ENCODE assay signal across 18 cellular contexts in the genomic region with DNA sequence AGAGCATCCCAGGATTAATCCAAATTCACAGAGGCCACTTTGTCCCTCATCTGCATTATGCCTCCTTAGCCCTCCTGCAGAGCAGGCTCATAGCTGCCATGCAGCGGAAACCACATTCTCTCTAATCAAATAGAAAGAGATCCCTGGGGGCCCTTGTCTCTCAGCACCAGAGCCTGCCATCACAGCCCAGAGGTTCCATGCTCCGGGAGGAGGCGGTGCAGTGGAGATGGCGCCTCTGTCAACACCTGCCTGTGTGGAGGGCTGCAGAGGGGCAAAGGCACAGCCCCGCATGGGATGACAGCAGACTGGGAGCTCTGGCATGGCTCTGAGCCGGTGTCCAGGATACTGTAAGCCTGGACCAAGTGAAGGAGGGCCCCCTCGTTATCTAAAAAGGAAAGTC.
DNase-seq lines count a peak whose midpoint lies in the region; ATAC-seq and TF ChIP-seq lines count a peak whose summit lies in the region.
"Had no signal": no experiment of that assay in that cellular context is flagged by ENCODE, and none has a peak within 500 bp of the region (broad histone marks: within the 10 kb centered on the region; RNA-seq: fewer than 3 reads in every experiment).

No MANE protein-coding gene starts in this region.

- peaks cover 6% of the 10 kb centered on the region; the same call in 1 of the 2 replicates for H4K20me1 ChIP-seq in BLaER1

- H3K4me2 ChIP-seq in BLaER1: peak overlapping the region; percentile 66
- H3K4me2 ChIP-seq: KMS-11 had no signal

- TF ChIP-seq CTCF in endodermal cell (conservative IDR thresholded peaks at IDR 0.05): no peak
- no peak for TF ChIP-seq CTCF in GM13977 (IDR thresholded peaks at IDR 0.05; ENCODE audit: extremely low read depth, insufficient read depth, missing control alignments)
- no peak for TF ChIP-seq CTCF in foreskin fibroblast (IDR thresholded peaks at IDR 0.05; ENCODE audit: low read depth, low read length)
- TF ChIP-seq CTCF in coronary artery (IDR thresholded peaks at IDR 0.05): no peak

- DNase-seq in NCI-H345 (lab: John Stamatoyannopoulos, UW) (peak; percentile 58), endodermal cell (peak; percentile 61), GM13977 (ENCODE audit: low spot score) (no peak), foreskin fibroblast (no peak), coronary artery (ENCODE audit: low spot score) (no peak)
- DNase-seq: activated CD8-positive, alpha-beta T cell treated with anti-CD3 and anti-CD28 coated beads for 36 hours; islet precursor cell; NCI-H1930; stimulated activated naive CD4-positive, alpha-beta T cell treated with Interleukin-2 at 50 U/mL for 16 hours had no signal

- H3K4me1 ChIP-seq in BLaER1 (peaks cover 46% of the 10 kb centered on the region), endodermal cell (ENCODE audit: control insufficient read depth, insufficient read depth, low read length) (peaks cover 6% of the 10 kb centered on the region)
- H3K4me1 ChIP-seq: SJSA1 had no signal

- peaks cover 24% of the 10 kb centered on the region for H3K27me3 Mint-ChIP-seq in endodermal cell (ENCODE audit: insufficient read depth)

- H3K9ac ChIP-seq in BLaER1 (no peak overlapping the region), endodermal cell (ENCODE audit: extremely low read depth, low read length, poor library complexity, severe bottlenecking) (no peak overlapping the region)
- H3K9ac ChIP-seq: KMS-11 had no signal

- H3K9me3 ChIP-seq in BLaER1 (no peaks in the 10 kb centered on the region), endodermal cell (ENCODE audit: control insufficient read depth, low read length) (no peaks in the 10 kb centered on the region)
- H3K9me3 ChIP-seq: SJSA1 had no signal

- H3K4me1 Mint-ChIP-seq in endodermal cell: peaks cover 30% of the 10 kb centered on the region

- 70 to 75% methylated on average over 4 to 7 of the region's 7 CpGs for WGBS in endodermal cell (ENCODE audit: insufficient coverage in 1 of 2, insufficient read length in 1 of 2), 2 experiments

- H3K36me3 ChIP-seq in BLaER1: no peaks in the 10 kb centered on the region
- no peaks in the 10 kb centered on the region for H3K36me3 ChIP-seq in endodermal cell (ENCODE audit: control insufficient read depth, insufficient read depth, low read length)
- H3K36me3 ChIP-seq: SJSA1 had no signal

- H3K27me3 ChIP-seq in BLaER1 (no peaks in the 10 kb centered on the region), endodermal cell (ENCODE audit: control insufficient read depth, insufficient read depth, low read length, poor library complexity, severe bottlenecking) (peaks cover 7% of the 10 kb centered on the region)
- H3K27me3 ChIP-seq: SJSA1 had no signal

- no peak overlapping the region for H3K27ac ChIP-seq in BLaER1
- no peak overlapping the region for H3K27ac ChIP-seq in endodermal cell (ENCODE audit: low read depth, low read length)
- no peak overlapping the region for H3K27ac ChIP-seq in coronary artery
- H3K27ac ChIP-seq: epithelial cell of prostate, HL-60, KMS-11, SJSA1 had no signal

- H3K36me3 Mint-ChIP-seq in endodermal cell (ENCODE audit: low read depth): no peaks in the 10 kb centered on the region
- H3K36me3 Mint-ChIP-seq: mesothelial cell of epicardium had no signal

- no peak overlapping the region for H3K27ac Mint-ChIP-seq in endodermal cell
- H3K27ac Mint-ChIP-seq: activated CD8-positive, alpha-beta T cell treated with anti-CD3 and anti-CD28 coated beads for 36 hours; mesothelial cell of epicardium had no signal

- H3K4me3 Mint-ChIP-seq in endodermal cell: no peak overlapping the region
- H3K4me3 Mint-ChIP-seq: activated CD8-positive, alpha-beta T cell treated with anti-CD3 and anti-CD28 coated beads for 36 hours; mesothelial cell of epicardium had no signal

- no peak overlapping the region; the same call in 1 of the 2 replicates for H3K4me3 ChIP-seq in BLaER1
- no peak overlapping the region for H3K4me3 ChIP-seq in endodermal cell (ENCODE audit: low read length)
- no peak overlapping the region for H3K4me3 ChIP-seq in foreskin fibroblast (ENCODE audit: low read depth in 1 of 2, low read length in 2 of 2)
- H3K4me3 ChIP-seq in coronary artery: no peak overlapping the region
- H3K4me3 ChIP-seq: SJSA1 had no signal

- no peaks in the 10 kb centered on the region for H3K9me3 Mint-ChIP-seq in endodermal cell
- H3K9me3 Mint-ChIP-seq: activated CD8-positive, alpha-beta T cell treated with anti-CD3 and anti-CD28 coated beads for 36 hours; mesothelial cell of epicardium had no signal

- in situ Hi-C loops in GM13977 (cut with MboI; ENCODE audit: low pct_unique_long_range_greater_than_20kb, low sequenced_read_pairs, unreplicated experiment): no loop called here

- ATAC-seq in GM18867 (IDR thresholded peaks at IDR 0.05; ENCODE audit: unreplicated experiment) (peak; percentile 77), HG02973 (IDR thresholded peaks at IDR 0.05; ENCODE audit: unreplicated experiment) (no peak)
- ATAC-seq: activated CD8-positive, alpha-beta T cell treated with anti-CD3 and anti-CD28 coated beads for 36 hours; HCT116 had no signal

Comparison
In these comparisons a context has a peak if more than half of its experiments do, and no peak if none do; other contexts are left out.
1. DNase-seq: peak in NCI-H345 (single experiment) and endodermal cell (single experiment); none in GM13977 (single experiment), foreskin fibroblast (0 of 2) and coronary artery (single experiment).